ENCODE assay signal across 10 cellular contexts in genomic region chr15:85414037-85414436, GRCh38. TPM values are rescaled to one million over a fixed set of nuclear protein-coding genes. Genes with fewer than 3 reads are reported as not detected.
A peak's percentile ranks its signal among the peaks of the same experiment; 100 is the strongest.
DNase-seq lines count a peak whose midpoint lies in the region; ATAC-seq and TF ChIP-seq lines count a peak whose summit lies in the region.
"Had no signal": no experiment of that assay in that cellular context is flagged by ENCODE, and none has a peak within 500 bp of the region (broad histone marks: within the 10 kb centered on the region; RNA-seq: fewer than 3 reads in every experiment).

No MANE protein-coding gene starts in this region.

- peak overlapping the region; percentile 64 for H3K4me3 Mint-ChIP-seq in stimulated activated naive CD8-positive, alpha-beta T cell treated with anti-CD3 and anti-CD28 coated beads, Interleukin-15, Interleukin-2, amounts not matched to agents 100 ng/mL and 50 ng/mL, for 24 hours
- H3K4me3 Mint-ChIP-seq in memory B cell: peak overlapping the region; percentile 37

- peaks cover 94% of the 10 kb centered on the region for H3K4me1 Mint-ChIP-seq in stimulated activated naive CD8-positive, alpha-beta T cell treated with anti-CD3 and anti-CD28 coated beads, Interleukin-15, Interleukin-2, amounts not matched to agents 100 ng/mL and 50 ng/mL, for 24 hours (ENCODE audit: low read depth)
- peaks cover 48% of the 10 kb centered on the region for H3K4me1 Mint-ChIP-seq in memory B cell

- H3K27ac ChIP-seq in tibial artery: no peak overlapping the region
- H3K27ac ChIP-seq: ovary had no signal

- H3K36me3 ChIP-seq in tibial artery: no peaks in the 10 kb centered on the region
- H3K36me3 ChIP-seq: ovary had no signal

- H3K9me3 Mint-ChIP-seq in stimulated activated naive CD8-positive, alpha-beta T cell treated with anti-CD3 and anti-CD28 coated beads, Interleukin-15, Interleukin-2, amounts not matched to agents 100 ng/mL and 50 ng/mL, for 24 hours: no peaks in the 10 kb centered on the region
- peaks cover 5 to 10% of the 10 kb centered on the region in 2 donors for H3K9me3 Mint-ChIP-seq in activated naive CD4-positive, alpha-beta T cell treated with anti-CD3 and anti-CD28 coated beads, Interleukin-2, amount 50 U/mL, for 72 hours
- H3K9me3 Mint-ChIP-seq in memory B cell: no peaks in the 10 kb centered on the region

- TF ChIP-seq CTCF in tibial artery (IDR thresholded peaks at IDR 0.05): no peak

- peaks cover 23% of the 10 kb centered on the region for H3K36me3 Mint-ChIP-seq in stimulated activated naive CD8-positive, alpha-beta T cell treated with anti-CD3 and anti-CD28 coated beads, Interleukin-15, Interleukin-2, amounts not matched to agents 100 ng/mL and 50 ng/mL, for 24 hours (ENCODE audit: low read depth)
- peaks cover 10 to 22% of the 10 kb centered on the region in 2 donors for H3K36me3 Mint-ChIP-seq in activated naive CD4-positive, alpha-beta T cell treated with anti-CD3 and anti-CD28 coated beads, Interleukin-2, amount 50 U/mL, for 72 hours
- H3K36me3 Mint-ChIP-seq in memory B cell: peaks cover 13% of the 10 kb centered on the region

- no peaks in the 10 kb centered on the region for H3K27me3 ChIP-seq in tibial artery
- H3K27me3 ChIP-seq: ovary had no signal

- intact Hi-C loops in tibial artery (cut with DNase I; ENCODE audit: low total_unique reads): loop anchor here (10.0 kb wide), 1 partner anchor 119 kb away; no protein-coding TSS in a partner anchor

- ATAC-seq in stimulated activated naive CD8-positive, alpha-beta T cell treated with anti-CD3 and anti-CD28 coated beads, Interleukin-15, Interleukin-2, amounts not matched to agents 100 U/mL and 50 U/mL, for 24 hours: no peak
- no peak for ATAC-seq in activated naive CD4-positive, alpha-beta T cell treated with anti-CD3 and anti-CD28 coated beads, Interleukin-2, amount 50 U/mL, for 72 hours
- no peak for ATAC-seq in memory B cell (ENCODE audit: low read depth)
- no peak for ATAC-seq in HG03196 (IDR thresholded peaks at IDR 0.05; ENCODE audit: unreplicated experiment)

- peak overlapping the region; percentile 95 for H3K27ac Mint-ChIP-seq in stimulated activated naive CD8-positive, alpha-beta T cell treated with anti-CD3 and anti-CD28 coated beads, Interleukin-15, Interleukin-2, amounts not matched to agents 100 ng/mL and 50 ng/mL, for 24 hours
- H3K27ac Mint-ChIP-seq in activated naive CD4-positive, alpha-beta T cell treated with anti-CD3 and anti-CD28 coated beads, Interleukin-2, amount 50 U/mL, for 72 hours: peak overlapping the region; percentile 69 to 74
- H3K27ac Mint-ChIP-seq in memory B cell: peak overlapping the region; percentile 92

- no peaks in the 10 kb centered on the region for H3K27me3 Mint-ChIP-seq in stimulated activated naive CD8-positive, alpha-beta T cell treated with anti-CD3 and anti-CD28 coated beads, Interleukin-15, Interleukin-2, amounts not matched to agents 100 ng/mL and 50 ng/mL, for 24 hours
- no peaks in the 10 kb centered on the region for H3K27me3 Mint-ChIP-seq in memory B cell

- no peaks in the 10 kb centered on the region for H3K9me3 ChIP-seq in tibial artery
- H3K9me3 ChIP-seq: ovary had no signal

- H3K4me3 ChIP-seq in tibial artery: no peak overlapping the region
- H3K4me3 ChIP-seq: ovary had no signal

- peaks cover 0 to 14% (median 0%) of the 10 kb centered on the region in 4 donors for H3K4me1 ChIP-seq in tibial artery

- no peak for DNase-seq in stimulated activated naive CD8-positive, alpha-beta T cell treated with anti-CD3 and anti-CD28 coated beads, Interleukin-15, Interleukin-2, amounts not matched to agents 100 U/mL and 50 U/mL, for 24 hours
- no peak for DNase-seq in activated naive CD4-positive, alpha-beta T cell treated with anti-CD3 and anti-CD28 coated beads, Interleukin-2, amount 50 U/mL, for 72 hours (ENCODE audit: low spot score in 2 of 2)
- DNase-seq in memory B cell (ENCODE audit: low spot score in 2 of 2): no peak
- no peak for DNase-seq in NCI-H1436 treated with DMSO at 0.1 percent for 48 hours (lab: John Stamatoyannopoulos, UW)
- DNase-seq in NCI-H1048 (lab: John Stamatoyannopoulos, UW): no peak
- no peak for DNase-seq in tibial artery
- DNase-seq: GOT3 had no signal

RNA-seq across cellular contexts. Expression of gene AKAP13, which starts 33.6 kb away (rescaled TPM):
- 100 to 1,000 TPM; 105 to 106 TPM for total RNA-seq in activated naive CD4-positive, alpha-beta T cell treated with anti-CD3 and anti-CD28 coated beads, Interleukin-2, amount 50 U/mL, for 72 hours
